13 cellular contexts compared by ENCODE assay signal in the genomic region with DNA sequence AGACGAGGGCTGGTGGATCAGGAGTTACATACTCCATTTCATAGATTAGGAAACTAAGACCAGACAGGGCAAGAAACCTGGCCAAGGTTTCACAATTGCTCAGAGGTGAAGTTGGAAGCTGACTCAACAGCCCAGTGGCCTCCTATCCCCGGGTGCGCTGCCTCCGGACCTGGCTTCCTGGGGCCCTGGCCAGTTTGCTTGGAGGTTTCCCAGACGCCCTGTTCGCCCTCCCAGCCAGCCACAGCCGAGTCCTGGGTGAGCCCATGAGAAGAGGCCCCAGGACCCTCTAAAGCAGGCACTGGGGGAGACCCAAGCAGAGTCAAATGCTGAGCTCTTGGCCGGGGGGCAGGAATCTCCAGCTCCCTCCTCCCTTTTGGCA.
A peak's percentile ranks its signal among the peaks of the same experiment; 100 is the strongest.
DNase-seq lines count a peak whose midpoint lies in the region; ATAC-seq, FAIRE-seq and TF ChIP-seq lines count a peak whose summit lies in the region.
"Had no signal": no experiment of that assay in that cellular context is flagged by ENCODE, and none has a peak within 500 bp of the region (broad histone marks: within the 10 kb centered on the region; RNA-seq: fewer than 3 reads in every experiment).

No MANE protein-coding gene starts in this region.

- no peaks in the 10 kb centered on the region for H3K79me1 ChIP-seq in mesenchymal stem cell (replicated peaks; ENCODE audit: low read length, poor library complexity, severe bottlenecking)

- POLR2A ChIA-PET in A549 (lab: Yijun Ruan, JAX) = no interaction called here

- no peak overlapping the region for H3K18ac ChIP-seq in mesenchymal stem cell (ENCODE audit: low read depth in 1 of 2, low read length in 2 of 2)

- in situ Hi-C loops in brain microvascular endothelial cell (cut with HindIII; ENCODE audit: low pct_ligation_motif_present, low sequenced_read_pairs) = no loop called here

- H3K36me3 ChIP-seq in brain microvascular endothelial cell (replicated peaks) = no peaks in the 10 kb centered on the region
- no peaks in the 10 kb centered on the region for H3K36me3 ChIP-seq in mesenchymal stem cell (ENCODE audit: control insufficient read depth in 1 of 2, insufficient read depth in 2 of 2, low read depth in 1 of 2, low read length in 2 of 2)
- H3K36me3 ChIP-seq: upper lobe of right lung had no signal

- no peak overlapping the region for H2AK5ac ChIP-seq in mesenchymal stem cell (ENCODE audit: low read length, severe bottlenecking)

- H3K4me3 ChIP-seq in A549 = peak overlapping the region; percentile 21; the same call in 1 of the 3 replicates
- H3K4me3 ChIP-seq in brain microvascular endothelial cell (ENCODE audit: low read depth, low read length) = peak overlapping the region; percentile 13
- peak overlapping the region in 1 of 2 experiments; percentile 68 for H3K4me3 ChIP-seq in mesenchymal stem cell (ENCODE audit: insufficient read depth in 1 of 2, low read depth in 1 of 2, low read length in 2 of 2)
- H3K4me3 ChIP-seq: upper lobe of right lung had no signal

- no peak overlapping the region for H4K8ac ChIP-seq in mesenchymal stem cell (ENCODE audit: low read length)

- no peak for TF ChIP-seq EP300 in A549 (IDR thresholded peaks at IDR 0.05)

- no peak overlapping the region for H3K23ac ChIP-seq in mesenchymal stem cell (ENCODE audit: low read length in 2 of 2)

- H3K9ac ChIP-seq in mesenchymal stem cell (ENCODE audit: low read length) = no peak overlapping the region

- FAIRE-seq in A549 (lab: Jason Lieb, UNC) (no peak), D721Med (lab: Jason Lieb, UNC) (no peak)
- FAIRE-seq: HTR-8/SVneo had no signal

- H3K4ac ChIP-seq in mesenchymal stem cell (ENCODE audit: low read depth in 1 of 2, low read length in 2 of 2) = no peak overlapping the region

- H3K9me3 ChIP-seq in A549 (no peaks in the 10 kb centered on the region), mesenchymal stem cell (ENCODE audit: control insufficient read depth, low read length) (no peaks in the 10 kb centered on the region)
- H3K9me3 ChIP-seq: upper lobe of right lung had no signal

- TF ChIP-seq POLR2A in A549 (IDR thresholded peaks at IDR 0.05; ENCODE audit: low read length) = no peak

- no peak overlapping the region for H2BK15ac ChIP-seq in mesenchymal stem cell (ENCODE audit: low read depth, poor library complexity, severe bottlenecking)

- H2BK12ac ChIP-seq in mesenchymal stem cell (ENCODE audit: low read length in 2 of 2) = no peak overlapping the region

- ATAC-seq in A549 (no peak; a peak in 1 of 6 replicates), HG03439 (IDR thresholded peaks at IDR 0.05; ENCODE audit: unreplicated experiment) (peak; percentile 67), HG03520 (IDR thresholded peaks at IDR 0.05; ENCODE audit: unreplicated experiment) (no peak)

- TF ChIP-seq RAD21 in A549 (conservative IDR thresholded peaks at IDR 0.05 in 1 of 2, IDR thresholded peaks at IDR 0.05 in 1 of 2) = no peak

- CTCF ChIA-PET in A549 (lab: Yijun Ruan, JAX) = interaction anchor here (1.3 kb wide), 1 partner anchor 68 kb away, joined by 3 read pairs; no protein-coding TSS in a partner anchor

- H3K27ac ChIP-seq in A549 (peak overlapping the region in 1 of 2 experiments; percentile 32; a peak in 2 of 6 replicates), brain microvascular endothelial cell (no peak overlapping the region), mesenchymal stem cell (ENCODE audit: low read length, poor library complexity, severe bottlenecking) (no peak overlapping the region)
- H3K27ac ChIP-seq: upper lobe of right lung had no signal

- no peak overlapping the region for H3K14ac ChIP-seq in mesenchymal stem cell (ENCODE audit: low read length in 2 of 2)

- DNase-seq in A549 (ENCODE audit: low read depth in 1 of 2, low spot score in 1 of 2) = no peak
- no peak for DNase-seq in brain microvascular endothelial cell
- peak; percentile 56 for DNase-seq in kidney tubule cell (ENCODE audit: low spot score)
- no peak for DNase-seq in D721Med (ENCODE audit: insufficient read length, low spot score)
- DNase-seq in HCEC 1CT = no peak
- DNase-seq in mesenchymal stem cell = no peak
- DNase-seq: activated B cell treated with CpG ODN at 0.5 μM for 24 hours, AML-193, dermis blood vessel endothelial cell, upper lobe of right lung had no signal

- no peak overlapping the region for H2AFZ ChIP-seq in mesenchymal stem cell (ENCODE audit: low read depth, low read length)

- no peak overlapping the region for H2BK120ac ChIP-seq in mesenchymal stem cell (ENCODE audit: low read depth, low read length)

- WGBS in A549 (ENCODE audit: missing lambda C conversion rate) = 86% methylated on average over 7 of the region's 8 CpGs
- WGBS in mesenchymal stem cell = 88% methylated on average over 8 of the region's 8 CpGs

- no peaks in the 10 kb centered on the region for H3K27me3 ChIP-seq in brain microvascular endothelial cell (replicated peaks)
- H3K27me3 ChIP-seq in mesenchymal stem cell (ENCODE audit: control insufficient read depth in 1 of 2, insufficient read depth in 1 of 2, low read length in 2 of 2) = peaks cover 0 to 72% of the 10 kb centered on the region in 2 experiments
- H3K27me3 ChIP-seq: upper lobe of right lung had no signal

- TF ChIP-seq CTCF in A549 (IDR thresholded peaks at IDR 0.05) (no peak), brain microvascular endothelial cell (IDR thresholded peaks at IDR 0.05; ENCODE audit: low read depth, low read length, missing control alignments) (no peak), D721Med (IDR thresholded peaks at IDR 0.05; ENCODE audit: insufficient read depth, missing control alignments) (no peak)

- peaks cover 4% of the 10 kb centered on the region; the same call in 2 of the 3 replicates for H3K4me1 ChIP-seq in A549
- H3K4me1 ChIP-seq in mesenchymal stem cell (ENCODE audit: control insufficient read depth, insufficient read depth, low read depth, low read length) = peaks cover 6% of the 10 kb centered on the region
- H3K4me1 ChIP-seq: upper lobe of right lung had no signal

- no peak overlapping the region for H4K91ac ChIP-seq in mesenchymal stem cell (ENCODE audit: low read length)

- H3K4me2 ChIP-seq in A549 (peak overlapping the region; percentile 65), mesenchymal stem cell (ENCODE audit: low read length, poor library complexity, severe bottlenecking) (no peak overlapping the region)

- H2BK5ac ChIP-seq in mesenchymal stem cell (ENCODE audit: low read depth, low read length, poor library complexity, severe bottlenecking) = no peak overlapping the region

TF ChIP-seq in A549, 52 proteins besides CTCF, POLR2A, EP300 and RAD21:
- TF ChIP-seq CEBPB (IDR thresholded peaks at IDR 0.05) (no peak), JUN (IDR thresholded peaks at IDR 0.05) (no peak), BHLHE40 (IDR thresholded peaks at IDR 0.05; ENCODE audit: low read depth, low read length) (no peak), HEYL (CRISPR knock-in tag; IDR thresholded peaks at IDR 0.05) (no peak)
- TF ChIP-seq, protein P1, sequence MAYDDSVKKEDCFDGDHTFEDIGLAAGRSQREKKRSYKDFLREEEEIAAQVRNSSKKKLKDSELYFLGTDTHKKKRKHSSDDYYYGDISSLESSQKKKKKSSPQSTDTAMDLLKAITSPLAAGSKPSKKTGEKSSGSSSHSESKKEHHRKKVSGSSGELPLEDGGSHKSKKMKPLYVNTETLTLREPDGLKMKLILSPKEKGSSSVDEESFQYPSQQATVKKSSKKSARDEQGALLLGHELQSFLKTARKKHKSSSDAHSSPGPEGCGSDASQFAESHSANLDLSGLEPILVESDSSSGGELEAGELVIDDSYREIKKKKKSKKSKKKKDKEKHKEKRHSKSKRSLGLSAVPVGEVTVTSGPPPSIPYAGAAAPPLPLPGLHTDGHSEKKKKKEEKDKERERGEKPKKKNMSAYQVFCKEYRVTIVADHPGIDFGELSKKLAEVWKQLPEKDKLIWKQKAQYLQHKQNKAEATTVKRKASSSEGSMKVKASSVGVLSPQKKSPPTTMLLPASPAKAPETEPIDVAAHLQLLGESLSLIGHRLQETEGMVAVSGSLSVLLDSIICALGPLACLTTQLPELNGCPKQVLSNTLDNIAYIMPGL (CRISPR knock-in tag; IDR thresholded peaks at IDR 0.05; ENCODE audit: borderline replicate concordance) = no peak
